7 cellular contexts compared by ENCODE assay signal in genomic region chr4:102868153-102868781, GRCh38. TPM values are rescaled to one million over a fixed set of nuclear protein-coding genes. Genes with fewer than 3 reads are reported as not detected.
DNase-seq lines count a peak whose midpoint lies in the region; ATAC-seq and TF ChIP-seq lines count a peak whose summit lies in the region.

No MANE protein-coding gene starts in this region.

- peak overlapping the region; percentile 81 for H3K9ac ChIP-seq in mucosa of stomach (ENCODE audit: low read length)

- H3K4me1 ChIP-seq in mucosa of stomach (ENCODE audit: control insufficient read depth, insufficient read depth, low read length): no peaks in the 10 kb centered on the region
- H3K4me1 ChIP-seq in thymus (ENCODE audit: control insufficient read depth, insufficient read depth, low read length): peaks cover 7% of the 10 kb centered on the region

- no peak for DNase-seq in RWPE1 (ENCODE audit: low spot score)
- DNase-seq in choroid plexus epithelial cell (ENCODE audit: low read depth): no peak
- DNase-seq in NCI-H1694 treated with DMSO at 0.1 percent for 48 hours (lab: John Stamatoyannopoulos, UW): no peak
- DNase-seq in COLO829 (ENCODE audit: low spot score): no peak

- no peaks in the 10 kb centered on the region for H3K36me3 ChIP-seq in mucosa of stomach (ENCODE audit: control insufficient read depth, insufficient read depth, low read length)
- H3K36me3 ChIP-seq in thymus (ENCODE audit: control insufficient read depth, insufficient read depth): no peaks in the 10 kb centered on the region

- H3K27me3 ChIP-seq in mucosa of stomach (ENCODE audit: control insufficient read depth, insufficient read depth, low read length) (no peaks in the 10 kb centered on the region), thymus (ENCODE audit: control insufficient read depth, insufficient read depth) (no peaks in the 10 kb centered on the region)

- CTCF ChIA-PET in RWPE1 (lab: Yijun Ruan, JAX): interaction anchor here (0.5 to 1.0 kb wide), 3 partner anchors 40 to 522 kb away, joined by 3 to 5 read pairs (median 3); no protein-coding TSS in a partner anchor

- POLR2A ChIA-PET in RWPE1 (lab: Yijun Ruan, JAX; ENCODE audit: low non-redundant PET): interaction anchor here (1.2 kb wide), 1 partner anchor 39 kb away, joined by 3 read pairs; no protein-coding TSS in a partner anchor

- H3K9me3 ChIP-seq in mucosa of stomach (ENCODE audit: control insufficient read depth, low read length) (no peaks in the 10 kb centered on the region), thymus (ENCODE audit: control insufficient read depth) (no peaks in the 10 kb centered on the region)

- H3K4me3 ChIP-seq in choroid plexus epithelial cell (ENCODE audit: low read depth, low read length) (peak overlapping the region; percentile 85), mucosa of stomach (ENCODE audit: low read length) (peak overlapping the region; percentile 68), thymus (ENCODE audit: low read length) (peak overlapping the region; percentile 71)

- 10% methylated on average over 23 of the region's 23 CpGs for WGBS in thymus

- TF ChIP-seq CTCF in RWPE1 (conservative IDR thresholded peaks at IDR 0.05; ENCODE audit: low read depth) (no peak), choroid plexus epithelial cell (conservative IDR thresholded peaks at IDR 0.05; ENCODE audit: low read depth, low read length) (no peak)

- ATAC-seq in GM21723 (IDR thresholded peaks at IDR 0.05; ENCODE audit: unreplicated experiment): peak; percentile 50

- peak overlapping the region; percentile 97 for H3K27ac ChIP-seq in RWPE1
- peak overlapping the region; percentile 96 for H3K27ac ChIP-seq in thymus (ENCODE audit: low read depth)

RNA-seq across cellular contexts. Expression of gene CISD2, which starts 0.5 kb away (rescaled TPM):
- 28.8 TPM for polyA plus RNA-seq in thymus

RNA-seq across cellular contexts. Expression of gene UBE2D3, which starts 40.9 kb away (rescaled TPM):
- polyA plus RNA-seq in thymus: 318 TPM
